ENCODE assay signal across 24 cellular contexts in genomic region chr1:245693116-245693515, GRCh38.
A peak's percentile ranks its signal among the peaks of the same experiment; 100 is the strongest.
DNase-seq lines count a peak whose midpoint lies in the region; ATAC-seq, FAIRE-seq and TF ChIP-seq lines count a peak whose summit lies in the region.
"Had no signal": no experiment of that assay in that cellular context is flagged by ENCODE, and none has a peak within 500 bp of the region (broad histone marks: within the 10 kb centered on the region; RNA-seq: fewer than 3 reads in every experiment).

No MANE protein-coding gene starts in this region.

- intact Hi-C loops in cardiac septum (cut with DNase I): no loop called here
- intact Hi-C loops in heart left ventricle (cut with DNase I): no loop called here
- intact Hi-C loops in kidney (cut with DNase I): no loop called here
- intact Hi-C loops in spleen (cut with DNase I; ENCODE audit: low total_unique reads): no loop called here

- H3K4me3 ChIP-seq in heart left ventricle: no peak overlapping the region
- no peak overlapping the region for H3K4me3 ChIP-seq in kidney (ENCODE audit: low read length in 2 of 2)
- no peak overlapping the region for H3K4me3 ChIP-seq in spleen
- no peak overlapping the region for H3K4me3 ChIP-seq in H7 (ENCODE audit: insufficient read depth, low read depth, low read length)
- H3K4me3 ChIP-seq: A549; BLaER1 treated with 17β-estradiol and CSF1 and Interleukin-3, amounts not matched to agents 10 nM and 100 nM; GM23338; HAP-1 had no signal

- no peak for FAIRE-seq in kidney (lab: Jason Lieb, UNC)
- FAIRE-seq: A549, D721Med, GM12891, GM18507 had no signal

- peak; percentile 17 for DNase-seq in cardiac septum (ENCODE audit: low spot score)
- DNase-seq in heart left ventricle: no peak
- peak; percentile 33 for DNase-seq in kidney
- DNase-seq in spleen: peak; percentile 41
- no peak for DNase-seq in DMS53 treated with DMSO at 0.1 percent for 48 hours (lab: John Stamatoyannopoulos, UW; ENCODE audit: unreplicated experiment)
- DNase-seq in H7: no peak
- no peak for DNase-seq in NCI-H1417 (lab: John Stamatoyannopoulos, UW)
- DNase-seq: 8988T; ACHN; AML-193; BE2C; CD4-positive, alpha-beta T cell; CD8-positive, alpha-beta memory T cell; DMS 273 treated with DMSO at 0.1 percent for 48 hours; DMS79 treated with DMSO at 0.1 percent for 48 hours; GF-D8; HFFc6 had no signal

- TF ChIP-seq CTCF in heart left ventricle (IDR thresholded peaks at IDR 0.05) (no peak), kidney (IDR thresholded peaks at IDR 0.05; ENCODE audit: borderline replicate concordance, extremely low read depth, insufficient read depth) (no peak), spleen (IDR thresholded peaks at IDR 0.05 in 8 of 11, conservative IDR thresholded peaks at IDR 0.05 in 3 of 11) (no peak)

- H3K9ac ChIP-seq in kidney (ENCODE audit: low read length in 2 of 2): no peak overlapping the region
- H3K9ac ChIP-seq: BLaER1 treated with 17β-estradiol and CSF1 and Interleukin-3, amounts not matched to agents 10 nM and 100 nM had no signal

- H3K27ac ChIP-seq in heart left ventricle (no peak overlapping the region), kidney (ENCODE audit: low read depth in 2 of 2, low read length in 2 of 2) (no peak overlapping the region), spleen (no peak overlapping the region)
- H3K27ac ChIP-seq: A549; BLaER1 treated with 17β-estradiol and CSF1 and Interleukin-3, amounts not matched to agents 10 nM and 100 nM had no signal

- peaks cover 0 to under 1% (median 0%) of the 10 kb centered on the region in 9 donors for H3K27me3 ChIP-seq in heart left ventricle
- H3K27me3 ChIP-seq in spleen (replicated peaks in 1 of 7): peaks cover 0 to 15% (median 0%) of the 10 kb centered on the region in 7 donors
- no peaks in the 10 kb centered on the region for H3K27me3 ChIP-seq in H7 (ENCODE audit: control insufficient read depth, insufficient read depth, low read length)
- H3K27me3 ChIP-seq: BE2C; BLaER1 treated with 17β-estradiol and CSF1 and Interleukin-3, amounts not matched to agents 10 nM and 100 nM had no signal

- H3K9me3 ChIP-seq in heart left ventricle (no peaks in the 10 kb centered on the region), kidney (ENCODE audit: control insufficient read depth in 1 of 2, low read length in 2 of 2) (no peaks in the 10 kb centered on the region), spleen (no peaks in the 10 kb centered on the region)
- H3K9me3 ChIP-seq: A549, BE2C, HAP-1 had no signal

- H3K4me1 ChIP-seq in heart left ventricle: no peaks in the 10 kb centered on the region
- H3K4me1 ChIP-seq in kidney (ENCODE audit: control insufficient read depth in 1 of 2, insufficient read depth in 1 of 2, low read depth in 1 of 2, low read length in 2 of 2): no peaks in the 10 kb centered on the region
- peaks cover 0 to under 1% (median 0%) of the 10 kb centered on the region in 6 donors for H3K4me1 ChIP-seq in spleen
- H3K4me1 ChIP-seq: A549, BE2C, HAP-1 had no signal

- no peaks in the 10 kb centered on the region for H3K36me3 ChIP-seq in heart left ventricle
- H3K36me3 ChIP-seq in kidney (ENCODE audit: control insufficient read depth in 1 of 2, insufficient read depth in 2 of 2, low read length in 2 of 2): no peaks in the 10 kb centered on the region
- no peaks in the 10 kb centered on the region for H3K36me3 ChIP-seq in spleen
- H3K36me3 ChIP-seq in H7 (replicated peaks; ENCODE audit: control insufficient read depth, insufficient read depth, low read length): no peaks in the 10 kb centered on the region
- H3K36me3 ChIP-seq: BLaER1 treated with 17β-estradiol and CSF1 and Interleukin-3, amounts not matched to agents 10 nM and 100 nM; HAP-1 had no signal

- ATAC-seq in heart left ventricle: no peak
- ATAC-seq: A549, GM23338 had no signal

- 94 to 98% (median 96%) methylated on average over 4 of the region's 4 CpGs for WGBS in heart left ventricle, 4 donors
- WGBS in spleen, 5 donors: 92 to 98% (median 95%) methylated on average over 4 of the region's 4 CpGs

- TF ChIP-seq POLR2A in heart left ventricle (IDR thresholded peaks at IDR 0.05) (no peak), spleen (IDR thresholded peaks at IDR 0.05) (no peak)

Comparison
In these comparisons a context has a peak if more than half of its experiments do, and no peak if none do; other contexts are left out.
1. DNase-seq: peak in cardiac septum (single experiment), kidney (single experiment) and spleen (single experiment); none in heart left ventricle (0 of 5), DMS53 treated with DMSO at 0.1 percent for 48 hours (single experiment), H7 (single experiment) and NCI-H1417 (0 of 3).